ENCODE assay signal across 10 cellular contexts in genomic region chr1:12182410-12182946, GRCh38. TPM values are rescaled to one million over a fixed set of nuclear protein-coding genes. Genes with fewer than 3 reads are reported as not detected.
DNase-seq lines count a peak whose midpoint lies in the region; TF ChIP-seq lines count a peak whose summit lies in the region.
"Had no signal": no experiment of that assay in that cellular context is flagged by ENCODE, and none has a peak within 500 bp of the region (broad histone marks: within the 10 kb centered on the region; RNA-seq: fewer than 3 reads in every experiment).

No MANE protein-coding gene starts in this region.

- peaks cover 57% of the 10 kb centered on the region for H3K4me1 ChIP-seq in ACC112 (ENCODE audit: control insufficient read depth, insufficient read depth, low read length, unreplicated experiment)
- no peaks in the 10 kb centered on the region for H3K4me1 ChIP-seq in HEK293 (ENCODE audit: control insufficient read depth, insufficient read depth, low read length)

- no peak overlapping the region for H2AFZ ChIP-seq in ACC112 (ENCODE audit: low read length, unreplicated experiment)

- CTCF ChIA-PET in HEK293 (lab: Yijun Ruan, JAX), result interaction anchor here (0.6 to 1.4 kb wide), 4 partner anchors 14 to 64 kb away, joined by 3 to 6 read pairs (median 3); no protein-coding TSS in a partner anchor

- H3K36me3 Mint-ChIP-seq in neural crest cell (ENCODE audit: low read depth) (no peaks in the 10 kb centered on the region), glutamatergic neuron (ENCODE audit: unreplicated experiment) (no peaks in the 10 kb centered on the region)

- peaks cover 32% of the 10 kb centered on the region for H3K79me2 ChIP-seq in ACC112 (ENCODE audit: control insufficient read depth, insufficient read depth, low read length, unreplicated experiment)

- no peak overlapping the region for H3K4me3 ChIP-seq in ACC112 (ENCODE audit: low read depth, low read length)
- no peak overlapping the region for H3K4me3 ChIP-seq in HEK293 (ENCODE audit: low read depth, low read length)
- H3K4me3 ChIP-seq in dorsolateral prefrontal cortex, result no peak overlapping the region

- intact Hi-C loops in dorsolateral prefrontal cortex (cut with DNase I), result no loop called here

- H3K27me3 Mint-ChIP-seq in neural crest cell (ENCODE audit: low read depth), result no peaks in the 10 kb centered on the region
- peaks cover 5% of the 10 kb centered on the region for H3K27me3 Mint-ChIP-seq in glutamatergic neuron (ENCODE audit: unreplicated experiment)

- H3K27me3 ChIP-seq in ACC112 (ENCODE audit: insufficient read depth, low read length) (no peaks in the 10 kb centered on the region), dorsolateral prefrontal cortex (peaks cover 0 to 26% (median 0%) of the 10 kb centered on the region in 45 donors)

- peaks cover 72% of the 10 kb centered on the region for H3K4me1 Mint-ChIP-seq in neural crest cell
- no peaks in the 10 kb centered on the region for H3K4me1 Mint-ChIP-seq in glutamatergic neuron (ENCODE audit: low read depth, unreplicated experiment)

- POLR2A ChIA-PET in HEK293 (lab: Yijun Ruan, JAX), result interaction anchor here (1.3 kb wide), 1 partner anchor 21 kb away, joined by 5 read pairs; no protein-coding TSS in a partner anchor

- H3K27ac ChIP-seq in ACC112 (ENCODE audit: low read depth, low read length) (peak overlapping the region; percentile 27; the same call in 1 of the 2 replicates), HEK293 (ENCODE audit: extremely low read depth, low read depth, low read length) (no peak overlapping the region), dorsolateral prefrontal cortex (peak overlapping the region in 36 of 59 donors; percentile 8 to 93 (median 63))

- no peak for DNase-seq in dorsolateral prefrontal cortex
- DNase-seq in neural crest cell (ENCODE audit: low read depth, low spot score), result no peak
- DNase-seq in glutamatergic neuron, result no peak
- DNase-seq in NOMO-1 treated with DMSO at 0.1 percent for 48 hours (lab: John Stamatoyannopoulos, UW; ENCODE audit: unreplicated experiment), result no peak
- DNase-seq in midbrain (lab: John Stamatoyannopoulos, UW), result no peak
- no peak for DNase-seq in central memory CD4-positive, alpha-beta T cell
- DNase-seq: activated effector memory CD4-positive, alpha-beta T cell treated with Interleukin-2 at 50 U/mL for 16 hours; NCI-H510A treated with DMSO at 0.1 percent for 48 hours had no signal

- H3K27ac Mint-ChIP-seq in neural crest cell (ENCODE audit: unreplicated experiment) (peak overlapping the region; percentile 62), glutamatergic neuron (ENCODE audit: unreplicated experiment) (no peak overlapping the region)

- H3K36me3 ChIP-seq in ACC112 (ENCODE audit: insufficient read depth, low read length), result no peaks in the 10 kb centered on the region
- H3K36me3 ChIP-seq in HEK293 (ENCODE audit: control insufficient read depth in 2 of 2, insufficient read depth in 1 of 2, low read length in 2 of 2), result no peaks in the 10 kb centered on the region

- H3K9me3 Mint-ChIP-seq in neural crest cell (no peaks in the 10 kb centered on the region), glutamatergic neuron (ENCODE audit: unreplicated experiment) (peaks cover 5% of the 10 kb centered on the region)

- no peaks in the 10 kb centered on the region for H3K9me3 ChIP-seq in HEK293 (ENCODE audit: control insufficient read depth, insufficient read depth, low read depth, low read length)

- no peak for TF ChIP-seq CTCF in HEK293 (tag by site-specific recombination; IDR thresholded peaks at IDR 0.05)
- no peak for TF ChIP-seq CTCF in dorsolateral prefrontal cortex (IDR thresholded peaks at IDR 0.05 in 54 of 56, conservative IDR thresholded peaks at IDR 0.05 in 2 of 56; ENCODE audit: low read depth in 1 of 56, partially characterized antibody in 56 of 56)
- TF ChIP-seq CTCF in neural crest cell (conservative IDR thresholded peaks at IDR 0.05), result no peak
- no peak for TF ChIP-seq CTCF in glutamatergic neuron (IDR thresholded peaks at IDR 0.05; ENCODE audit: partially characterized antibody, unreplicated experiment)

- no peak overlapping the region for H3K4me3 Mint-ChIP-seq in neural crest cell
- H3K4me3 Mint-ChIP-seq in glutamatergic neuron (ENCODE audit: unreplicated experiment), result no peak overlapping the region

TF ChIP-seq in HEK293, 187 proteins besides CTCF, POLR2A, EP300 and RAD21:
- 0 out of 2 replicates have a peak, but pooled peaks have one; percentile 20 for TF ChIP-seq ZNF24 (tag by site-specific recombination; IDR thresholded peaks at IDR 0.05)
- no peak for TF ChIP-seq ZNF747 (tag by site-specific recombination; IDR thresholded peaks at IDR 0.05)
- peak; percentile 85 for TF ChIP-seq ZNF664 (tag by site-specific recombination; IDR thresholded peaks at IDR 0.05)
- 0 out of 2 replicates have a peak, but pooled peaks have one; percentile 23 for TF ChIP-seq SCRT2 (tag by site-specific recombination; IDR thresholded peaks at IDR 0.05)

RNA-seq across cellular contexts. Expression of gene TNFRSF1B, which starts 15.7 kb away (rescaled TPM):
- total RNA-seq in dorsolateral prefrontal cortex, result 10 to 100 TPM in 84 of 120 experiments, 1 to 10 TPM in 36; 4.0 to 43.8 (median 13.0) TPM
- total RNA-seq in neural crest cell, result 3.1 and 3.3 TPM in 2 replicates
- 5.1 TPM for total RNA-seq in glutamatergic neuron (ENCODE audit: unreplicated experiment)

RNA-seq across cellular contexts. Expression of gene VPS13D, which starts 47.4 kb away (rescaled TPM):
- total RNA-seq in dorsolateral prefrontal cortex (100 to 1,000 TPM in 119 of 120 experiments, 10 to 100 TPM in 1; 83.9 to 199 (median 129) TPM), neural crest cell (24.5 and 29.4 TPM in 2 replicates), glutamatergic neuron (ENCODE audit: unreplicated experiment) (32.8 TPM)
